In genomic region chr5:10481241-10481932, GRCh38 we compare ENCODE assay signal across 20 cellular contexts. TPM values are rescaled to one million over a fixed set of nuclear protein-coding genes. Genes with fewer than 3 reads are reported as not detected.
DNase-seq lines count a peak whose midpoint lies in the region; ATAC-seq, FAIRE-seq and TF ChIP-seq lines count a peak whose summit lies in the region.
"Had no signal": no experiment of that assay in that cellular context is flagged by ENCODE, and none has a peak within 500 bp of the region (broad histone marks: within the 10 kb centered on the region; RNA-seq: fewer than 3 reads in every experiment).

No MANE protein-coding gene starts in this region.

- no peak for FAIRE-seq in RCC 7860 (lab: Jason Lieb, UNC)

- no peak for TF ChIP-seq RAD21 in liver (IDR thresholded peaks at IDR 0.05)

- H3K27ac ChIP-seq in left ventricle myocardium inferior (replicated peaks) (peak overlapping the region; percentile 31), Peyer's patch (peak overlapping the region in 3 of 4 donors; percentile 53 to 83 (median 73)), liver (ENCODE audit: low read depth in 1 of 2, low read length in 2 of 2) (no peak overlapping the region), stomach (no peak overlapping the region)
- H3K27ac ChIP-seq: breast epithelium, parathyroid adenoma, VCaP had no signal

- TF ChIP-seq CTCF in left ventricle myocardium inferior (IDR thresholded peaks at IDR 0.05; ENCODE audit: borderline replicate concordance) (no peak), Peyer's patch (IDR thresholded peaks at IDR 0.05) (no peak), liver (IDR thresholded peaks at IDR 0.05; ENCODE audit: low read depth, low read length, missing input control) (no peak), stomach (IDR thresholded peaks at IDR 0.05) (no peak)

- no peaks in the 10 kb centered on the region for H3K36me3 ChIP-seq in left ventricle myocardium inferior
- H3K36me3 ChIP-seq in Peyer's patch = no peaks in the 10 kb centered on the region
- no peaks in the 10 kb centered on the region for H3K36me3 ChIP-seq in liver (ENCODE audit: control insufficient read depth in 4 of 4, insufficient read depth in 3 of 4, low read depth in 1 of 4, low read length in 3 of 4)
- no peaks in the 10 kb centered on the region for H3K36me3 ChIP-seq in stomach
- no peaks in the 10 kb centered on the region for H3K36me3 ChIP-seq in MG63
- H3K36me3 ChIP-seq: breast epithelium, heart right ventricle had no signal

- TF ChIP-seq POLR2A in Peyer's patch (IDR thresholded peaks at IDR 0.05) = no peak
- no peak for TF ChIP-seq POLR2A in stomach (IDR thresholded peaks at IDR 0.05)

- no peak for TF ChIP-seq EP300 in stomach (IDR thresholded peaks at IDR 0.05)

- H3K4me3 ChIP-seq in left ventricle myocardium inferior (no peak overlapping the region), Peyer's patch (no peak overlapping the region), liver (ENCODE audit: low read depth in 1 of 3, low read length in 3 of 3) (no peak overlapping the region), stomach (no peak overlapping the region), MG63 (no peak overlapping the region)
- H3K4me3 ChIP-seq: breast epithelium, heart right ventricle had no signal

- H3K27me3 ChIP-seq in left ventricle myocardium inferior (ENCODE audit: low read depth) = no peaks in the 10 kb centered on the region
- H3K27me3 ChIP-seq in Peyer's patch = no peaks in the 10 kb centered on the region
- peaks cover 0 to 2% (median 0%) of the 10 kb centered on the region in 4 donors for H3K27me3 ChIP-seq in liver (ENCODE audit: control insufficient read depth in 4 of 4, insufficient read depth in 4 of 4, low read length in 3 of 4)
- H3K27me3 ChIP-seq in stomach = peaks cover 0 to 12% (median 0%) of the 10 kb centered on the region in 3 donors
- no peaks in the 10 kb centered on the region for H3K27me3 ChIP-seq in MG63
- H3K27me3 ChIP-seq: breast epithelium, heart right ventricle had no signal

- DNase-seq in left ventricle myocardium inferior (no peak), Right ventricle myocardium superior (no peak), Peyer's patch (peak in 1 of 3 donors; percentile 67), RCC 7860 (ENCODE audit: low spot score) (no peak), NCI-H446 (lab: John Stamatoyannopoulos, UW) (no peak), stomach (no peak), MG63 (no peak)
- DNase-seq: activated CD8-positive, alpha-beta T cell treated with anti-CD3 and anti-CD28 coated beads, Interleukin-2, amount 10 ng/mL, durations not matched to agents 7 days and 5 days; activated naive CD8-positive, alpha-beta T cell treated with anti-CD3 and anti-CD28 coated beads, Interleukin-2, amount 50 U/mL, for 24 hours; CD4-positive, CD25-positive, alpha-beta regulatory T cell; heart right ventricle; KG1; NCI-H1436 treated with DMSO at 0.1 percent for 48 hours; NCI-H345; stimulated activated naive CD4-positive, alpha-beta T cell had no signal

- WGBS in liver = 52% methylated on average over 10 of the region's 10 CpGs
- 65 to 79% (median 71%) methylated on average over 10 of the region's 10 CpGs for WGBS in stomach, 5 donors

- intact Hi-C loops in left ventricle myocardium inferior (cut with micrococcal nuclease) (no loop called here), Right ventricle myocardium superior (cut with DNase I) (no loop called here), stomach (cut with DNase I; ENCODE audit: low total_unique reads) (no loop called here)

- no peak for ATAC-seq in Right ventricle myocardium superior (ENCODE audit: poor library complexity)
- ATAC-seq: activated CD8-positive, alpha-beta T cell treated with anti-CD3 and anti-CD28 coated beads, Interleukin-2, amount 10 ng/mL, durations not matched to agents 7 days and 5 days; activated naive CD8-positive, alpha-beta T cell treated with anti-CD3 and anti-CD28 coated beads, Interleukin-2, amount 50 U/mL, for 24 hours; Panc1 had no signal

- H3K9me3 ChIP-seq in left ventricle myocardium inferior (replicated peaks) (no peaks in the 10 kb centered on the region), Peyer's patch (no peaks in the 10 kb centered on the region), liver (ENCODE audit: control insufficient read depth in 4 of 4, low read length in 3 of 4) (no peaks in the 10 kb centered on the region), stomach (no peaks in the 10 kb centered on the region), MG63 (peaks cover 12% of the 10 kb centered on the region)
- H3K9me3 ChIP-seq: breast epithelium, heart right ventricle had no signal

- H3K9ac ChIP-seq in liver (ENCODE audit: low read depth in 1 of 2, low read length in 2 of 2) = no peak overlapping the region
- H3K9ac ChIP-seq: parathyroid adenoma had no signal

- H3K4me1 ChIP-seq in left ventricle myocardium inferior = peaks cover 43% of the 10 kb centered on the region
- no peaks in the 10 kb centered on the region for H3K4me1 ChIP-seq in Peyer's patch
- no peaks in the 10 kb centered on the region for H3K4me1 ChIP-seq in liver (ENCODE audit: control insufficient read depth in 4 of 4, insufficient read depth in 4 of 4, low read length in 3 of 4)
- peaks cover 16 to 35% (median 19%) of the 10 kb centered on the region in 4 donors for H3K4me1 ChIP-seq in stomach
- H3K4me1 ChIP-seq: breast epithelium, parathyroid adenoma had no signal

TF ChIP-seq in liver, 16 proteins besides CTCF, POLR2A, EP300 and RAD21:
- TF ChIP-seq HNF4A (conservative IDR thresholded peaks at IDR 0.05) = peak; percentile 35 to 37
- TF ChIP-seq EGR1 (IDR thresholded peaks at IDR 0.05; ENCODE audit: low read depth in 2 of 2) = no peak
- TF ChIP-seq RXRA (IDR thresholded peaks at IDR 0.05) = peak in 1 of 2 donors; percentile 26
- peak; percentile 27 for TF ChIP-seq SP1 (IDR thresholded peaks at IDR 0.05)
- TF ChIP-seq YY1 (IDR thresholded peaks at IDR 0.05) = no peak
- no peak for TF ChIP-seq FOXA2 (IDR thresholded peaks at IDR 0.05)
- no peak for TF ChIP-seq GABPA (IDR thresholded peaks at IDR 0.05 in 1 of 2, conservative IDR thresholded peaks at IDR 0.05 in 1 of 2)

RNA-seq across cellular contexts. Expression of gene ROPN1L, which starts 39.7 kb away (rescaled TPM):
- total RNA-seq in left ventricle myocardium inferior (0.38 TPM), Right ventricle myocardium superior (not detected), Peyer's patch (1 to 10 TPM in 1 of 4 donors, not detected in 3; 1.7 TPM), liver (1 to 10 TPM; 1.2 to 1.3 TPM), stomach (under 1 TPM in 1 of 5 donors, not detected in 4; 0.87 TPM)
- polyA plus RNA-seq in liver (under 1 TPM; 0.25 to 0.53 TPM), stomach (under 1 TPM; 0.31 to 0.76 (median 0.70) TPM)
- 3.0 and 5.4 TPM in 2 replicates for total RNA-seq in MG63 (2014; rRNA removed; shearing (Covaris generic); ENCODE audit: low replicate concordance)

Comparison
In these comparisons a context has a peak if more than half of its experiments do, and no peak if none do; other contexts are left out.
1. H3K27ac ChIP-seq: peak in left ventricle myocardium inferior (single experiment) and Peyer's patch (3 of 4); none in liver (0 of 2) and stomach (0 of 5).